In genomic region chr17:76869878-76870714, GRCh38 we compare ENCODE assay signal across 2 cellular contexts.
A peak's percentile ranks its signal among the peaks of the same experiment; 100 is the strongest.
TF ChIP-seq lines count a peak whose summit lies in the region.

No MANE protein-coding gene starts in this region.

TF ChIP-seq in SK-N-SH, 30 proteins besides CTCF, POLR2A, EP300 and RAD21 (continued from another document):
- peak; percentile 97 for TF ChIP-seq REST (IDR thresholded peaks at IDR 0.05; ENCODE audit: low read depth, low read length)

TF ChIP-seq in SK-N-SH treated with all-trans-retinoic acid at 6 μM for 48 hours, 23 proteins besides CTCF, POLR2A, EP300 and RAD21 (continued from another document):
- TF ChIP-seq PATZ1 (CRISPR knock-in tag; IDR thresholded peaks at IDR 0.05; ENCODE audit: borderline replicate concordance) (no peak), BACH2 (CRISPR knock-in tag; IDR thresholded peaks at IDR 0.05; ENCODE audit: borderline replicate concordance) (no peak)
